In the genomic region with DNA sequence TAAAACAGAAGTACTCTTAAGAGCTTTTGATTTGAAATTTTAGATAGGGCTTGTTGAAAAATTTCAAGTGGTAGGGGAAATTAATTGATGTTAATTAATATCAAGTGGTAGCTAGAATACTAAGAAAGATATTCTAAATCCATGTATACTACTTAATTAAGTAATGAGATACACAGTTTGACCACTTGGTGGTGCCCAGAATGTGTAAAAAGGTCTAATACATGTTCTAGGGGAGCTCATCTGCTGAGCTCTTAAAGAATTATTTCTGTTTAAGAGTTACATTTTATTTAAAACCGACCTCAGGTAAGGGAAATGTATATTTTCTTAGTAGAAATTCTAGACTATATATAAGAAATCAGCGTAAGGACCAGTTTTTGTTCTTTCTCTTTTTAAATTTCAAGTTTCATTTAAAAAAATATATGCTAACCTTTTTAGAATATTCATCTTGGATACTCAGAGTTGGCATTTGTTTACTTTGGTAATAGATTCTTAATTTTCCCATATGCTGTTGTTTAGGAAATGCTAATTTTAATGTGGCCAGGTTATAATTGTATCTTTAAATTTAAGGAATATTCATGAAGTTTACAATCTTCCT, we compare ENCODE assay signal across 7 cellular contexts.
DNase-seq lines count a peak whose midpoint lies in the region; ATAC-seq and TF ChIP-seq lines count a peak whose summit lies in the region.

No MANE protein-coding gene starts in this region.

- H3K27me3 ChIP-seq in Caco-2 (replicated peaks; ENCODE audit: control insufficient read depth, insufficient read depth, low read length) (no peaks in the 10 kb centered on the region), ovary (no peaks in the 10 kb centered on the region)

- H3K27ac ChIP-seq in ovary = no peak overlapping the region

- H3K36me3 ChIP-seq in Caco-2 (ENCODE audit: control insufficient read depth, insufficient read depth, low read length) = no peaks in the 10 kb centered on the region
- no peaks in the 10 kb centered on the region for H3K36me3 ChIP-seq in ovary

- H3K9me3 ChIP-seq in Caco-2 (no peaks in the 10 kb centered on the region), ovary (no peaks in the 10 kb centered on the region)

- no peak overlapping the region for H3K4me3 Mint-ChIP-seq in Caco-2 (ENCODE audit: unreplicated experiment)

- TF ChIP-seq EP300 in ovary (IDR thresholded peaks at IDR 0.05) = no peak

- in situ Hi-C loops in GM13977 (cut with MboI; ENCODE audit: low pct_unique_long_range_greater_than_20kb, low sequenced_read_pairs, unreplicated experiment) = no loop called here

- intact Hi-C loops in Caco-2 (cut with micrococcal nuclease; ENCODE audit: unreplicated experiment) (loop anchor here (1.0 to 10.0 kb wide), 5 partner anchors 45 to 243 kb away; a partner anchor contains a TSS), ovary (cut with DNase I) (no loop called here)

- H3K9me3 Mint-ChIP-seq in Caco-2 (ENCODE audit: unreplicated experiment) = no peaks in the 10 kb centered on the region

- H3K4me3 ChIP-seq in Caco-2 (ENCODE audit: low read depth, low read length) (no peak overlapping the region), epithelial cell of proximal tubule (ENCODE audit: low read depth, low read length) (no peak overlapping the region), ovary (no peak overlapping the region)

- H3K27ac Mint-ChIP-seq in Caco-2 (ENCODE audit: unreplicated experiment) = no peak overlapping the region

- DNase-seq in Caco-2 (peak in 1 of 2 experiments; percentile 32), GM13977 (ENCODE audit: low spot score) (peak; percentile 17), RPMI8226 (peak; percentile 58), epithelial cell of proximal tubule (ENCODE audit: low read depth) (peak; percentile 13), ovary (no peak)

- H3K4me1 ChIP-seq in Caco-2 (peaks cover 4% of the 10 kb centered on the region), ovary (ENCODE audit: insufficient read depth) (no peaks in the 10 kb centered on the region)

- ATAC-seq in HG03354 (IDR thresholded peaks at IDR 0.05; ENCODE audit: poor library complexity, severe bottlenecking, unreplicated experiment) = peak; percentile 91
- no peak for ATAC-seq in GM18520 (IDR thresholded peaks at IDR 0.05; ENCODE audit: unreplicated experiment)

- CTCF ChIA-PET in Caco-2 (lab: Charles Lee) = interaction anchor here (0.5 to 1.6 kb wide), 17 partner anchors 24 to 383 kb away, joined by 3 to 90 read pairs (median 3); a partner anchor contains a TSS

- peak; percentile 47 to 49 for TF ChIP-seq CTCF in Caco-2 (IDR thresholded peaks at IDR 0.05; ENCODE audit: insufficient read depth in 1 of 2, low read depth in 1 of 2, low read length in 1 of 2, severe bottlenecking in 1 of 2, unreplicated experiment in 1 of 2)
- peak; percentile 51 for TF ChIP-seq CTCF in GM13977 (IDR thresholded peaks at IDR 0.05; ENCODE audit: extremely low read depth, insufficient read depth, missing control alignments)
- TF ChIP-seq CTCF in epithelial cell of proximal tubule (conservative IDR thresholded peaks at IDR 0.05; ENCODE audit: low read depth, low read length) = peak; percentile 53
- peak in 2 of 3 donors; percentile 18 to 53 for TF ChIP-seq CTCF in ovary (IDR thresholded peaks at IDR 0.05)

- no TSS peak for BruUV-seq in Caco-2 (replicated peaks; lab: Mats Ljungman, UMichigan)

- peaks cover 27% of the 10 kb centered on the region for H3K36me3 Mint-ChIP-seq in Caco-2 (ENCODE audit: insufficient read depth, unreplicated experiment)

- H3K4me1 Mint-ChIP-seq in Caco-2 (ENCODE audit: low read depth, unreplicated experiment) = peaks cover 18% of the 10 kb centered on the region

- POLR2A ChIA-PET in Caco-2 (lab: Charles Lee) = interaction anchor here (1.0 kb wide), 1 partner anchor 145 kb away, joined by 4 read pairs; a partner anchor contains a TSS

- H3K27me3 Mint-ChIP-seq in Caco-2 (ENCODE audit: insufficient read depth, unreplicated experiment) = no peaks in the 10 kb centered on the region

- no peak for TF ChIP-seq POLR2A in ovary (IDR thresholded peaks at IDR 0.05)

- 49 to 56% (median 54%) methylated on average over 2 of the region's 2 CpGs for WGBS in ovary, 3 donors

Comparison
In these comparisons a context has a peak if more than half of its experiments do, and no peak if none do; other contexts are left out.
1. DNase-seq: peak in GM13977 (single experiment), RPMI8226 (single experiment) and epithelial cell of proximal tubule (single experiment); none in ovary (0 of 5).
2. Peak in every context shown above with its lines, with median percentiles within 50 percentile points of each other: CTCF ChIP-seq.